In genomic region chr7:38068461-38068860, GRCh38 we compare ENCODE assay signal across 1 cellular context.
TF ChIP-seq lines count a peak whose summit lies in the region.

No MANE protein-coding gene starts in this region.

TF ChIP-seq in HEK293, 187 proteins besides CTCF, POLR2A, EP300 and RAD21 (continued from another document):
- TF ChIP-seq ZBTB44 (tag by site-specific recombination; IDR thresholded peaks at IDR 0.05) (no peak), ZNF292 (tag by site-specific recombination; IDR thresholded peaks at IDR 0.05; ENCODE audit: borderline replicate concordance, low read depth) (no peak)
- TF ChIP-seq, protein P1, sequence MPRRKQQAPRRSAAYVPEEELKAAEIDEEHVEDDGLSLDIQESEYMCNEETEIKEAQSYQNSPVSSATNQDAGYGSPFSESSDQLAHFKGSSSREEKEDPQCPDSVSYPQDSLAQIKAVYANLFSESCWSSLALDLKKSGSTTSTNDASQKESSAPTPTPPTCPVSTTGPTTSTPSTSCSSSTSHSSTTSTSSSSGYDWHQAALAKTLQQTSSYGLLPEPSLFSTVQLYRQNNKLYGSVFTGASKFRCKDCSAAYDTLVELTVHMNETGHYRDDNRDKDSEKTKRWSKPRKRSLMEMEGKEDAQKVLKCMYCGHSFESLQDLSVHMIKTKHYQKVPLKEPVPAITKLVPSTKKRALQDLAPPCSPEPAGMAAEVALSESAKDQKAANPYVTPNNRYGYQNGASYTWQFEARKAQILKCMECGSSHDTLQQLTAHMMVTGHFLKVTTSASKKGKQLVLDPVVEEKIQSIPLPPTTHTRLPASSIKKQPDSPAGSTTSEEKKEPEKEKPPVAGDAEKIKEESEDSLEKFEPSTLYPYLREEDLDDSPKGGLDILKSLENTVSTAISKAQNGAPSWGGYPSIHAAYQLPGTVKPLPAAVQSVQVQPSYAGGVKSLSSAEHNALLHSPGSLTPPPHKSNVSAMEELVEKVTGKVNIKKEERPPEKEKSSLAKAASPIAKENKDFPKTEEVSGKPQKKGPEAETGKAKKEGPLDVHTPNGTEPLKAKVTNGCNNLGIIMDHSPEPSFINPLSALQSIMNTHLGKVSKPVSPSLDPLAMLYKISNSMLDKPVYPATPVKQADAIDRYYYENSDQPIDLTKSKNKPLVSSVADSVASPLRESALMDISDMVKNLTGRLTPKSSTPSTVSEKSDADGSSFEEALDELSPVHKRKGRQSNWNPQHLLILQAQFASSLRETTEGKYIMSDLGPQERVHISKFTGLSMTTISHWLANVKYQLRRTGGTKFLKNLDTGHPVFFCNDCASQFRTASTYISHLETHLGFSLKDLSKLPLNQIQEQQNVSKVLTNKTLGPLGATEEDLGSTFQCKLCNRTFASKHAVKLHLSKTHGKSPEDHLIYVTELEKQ (tag by site-specific recombination; IDR thresholded peaks at IDR 0.05; ENCODE audit: borderline replicate concordance): no peak
